13 cellular contexts compared by ENCODE assay signal in the genomic region with DNA sequence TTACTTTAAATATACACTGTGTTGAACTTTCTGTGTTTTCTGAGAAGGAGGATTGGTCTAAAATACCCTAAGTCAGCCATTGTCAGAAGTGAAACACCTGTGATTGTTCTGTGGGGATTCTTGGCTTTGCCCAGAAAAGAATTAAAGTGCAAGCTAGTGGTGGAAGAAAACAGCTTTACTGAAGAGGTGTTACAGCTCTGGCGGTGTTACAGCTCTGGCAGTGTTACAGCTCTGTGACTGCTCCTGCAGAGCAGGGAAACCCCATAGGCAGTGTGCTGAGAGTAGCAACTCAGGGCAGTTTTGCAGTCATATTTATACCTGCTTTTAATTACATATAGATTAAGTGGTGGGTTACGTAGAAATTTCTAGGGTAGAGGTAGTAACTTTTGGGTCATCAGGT.
A peak's percentile ranks its signal among the peaks of the same experiment; 100 is the strongest.
DNase-seq lines count a peak whose midpoint lies in the region; ATAC-seq and TF ChIP-seq lines count a peak whose summit lies in the region.
"Had no signal": no experiment of that assay in that cellular context is flagged by ENCODE, and none has a peak within 500 bp of the region (broad histone marks: within the 10 kb centered on the region; RNA-seq: fewer than 3 reads in every experiment).

No MANE protein-coding gene starts in this region.

- peak overlapping the region; percentile 66 for H2AFZ ChIP-seq in MM.1S (ENCODE audit: low read length)

- no peaks in the 10 kb centered on the region for H3K9me2 ChIP-seq in MM.1S (replicated peaks; ENCODE audit: insufficient read depth, low read length)

- intact Hi-C loops in left cardiac atrium (cut with DNase I) (no loop called here), Right ventricle myocardium inferior (cut with DNase I) (no loop called here), left ventricle myocardium superior (cut with micrococcal nuclease) (no loop called here)

- H3K27ac ChIP-seq in MM.1S (ENCODE audit: low read length) = peak overlapping the region; percentile 78; the same call in 1 of the 2 replicates

- H3K27me3 ChIP-seq in MM.1S (replicated peaks; ENCODE audit: insufficient read depth, low read length) = no peaks in the 10 kb centered on the region

- H3F3A ChIP-seq in MM.1S (ENCODE audit: insufficient read depth, low read length) = peaks cover 20% of the 10 kb centered on the region

- H3K9ac ChIP-seq in MM.1S (ENCODE audit: low read length) = peak overlapping the region; percentile 55; the same call in 1 of the 2 replicates

- TF ChIP-seq CTCF in MM.1S (IDR thresholded peaks at IDR 0.05; ENCODE audit: low read length) = no peak

- peak overlapping the region; percentile 78 for H3K4me2 ChIP-seq in MM.1S (ENCODE audit: low read depth, low read length)

- H3K4me3 ChIP-seq in MM.1S (ENCODE audit: low read length) = peak overlapping the region; percentile 53

- H3K36me3 ChIP-seq in MM.1S (replicated peaks; ENCODE audit: insufficient read depth, low read length) = no peaks in the 10 kb centered on the region

- no peaks in the 10 kb centered on the region for H3K9me3 ChIP-seq in MM.1S (replicated peaks; ENCODE audit: insufficient read depth, low read length)

- H4K20me1 ChIP-seq in MM.1S (ENCODE audit: insufficient read depth, low read length) = no peaks in the 10 kb centered on the region

- H3K4me1 ChIP-seq in MM.1S (ENCODE audit: low read length) = peaks cover 22% of the 10 kb centered on the region

- no peaks in the 10 kb centered on the region for H3K79me2 ChIP-seq in MM.1S (ENCODE audit: low read length)

- ATAC-seq in left cardiac atrium (peak; percentile 65 to 82), Right ventricle myocardium inferior (no peak), left ventricle myocardium superior (peak; percentile 89), HG02852 (IDR thresholded peaks at IDR 0.05; ENCODE audit: unreplicated experiment) (no peak), GM21526 (IDR thresholded peaks at IDR 0.05; ENCODE audit: low FRiP score, unreplicated experiment) (no peak)

- DNase-seq in left cardiac atrium (no peak), Right ventricle myocardium inferior (ENCODE audit: missing footprints) (no peak), MM.1S (peak; percentile 56), left ventricle myocardium superior (no peak), SK-N-DZ (ENCODE audit: low spot score) (no peak)
- DNase-seq: C1 segment of cervical spinal cord; Calu3; CD4-positive, alpha-beta T cell; DMS 273 treated with DMSO at 0.1 percent for 48 hours; H9; IMR-90 had no signal

Comparison
In these comparisons a context has a peak if more than half of its experiments do, and no peak if none do; other contexts are left out.
1. ATAC-seq: peak in left cardiac atrium (2 of 2) and left ventricle myocardium superior (single experiment); none in Right ventricle myocardium inferior (single experiment), HG02852 (single experiment) and GM21526 (single experiment).